In the genomic region with DNA sequence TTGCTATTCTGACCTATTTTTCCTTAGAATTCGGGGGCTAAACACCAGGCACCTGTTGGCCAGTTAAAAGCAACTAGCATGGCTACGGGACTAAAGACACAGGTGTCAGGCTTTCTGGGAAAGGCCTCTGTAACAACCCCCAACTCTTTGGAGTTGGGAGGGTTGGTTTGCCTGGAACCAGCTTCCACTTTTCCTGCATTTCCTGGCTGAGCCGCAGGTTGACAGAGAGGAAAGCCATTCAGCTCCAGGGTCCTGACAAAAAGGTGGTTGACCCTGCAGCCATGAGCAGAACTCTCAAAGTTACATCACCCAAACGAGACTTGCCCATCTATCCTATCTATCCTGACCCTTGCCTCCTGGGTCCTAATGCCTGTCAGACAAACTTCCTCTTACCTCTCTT, we compare ENCODE assay signal across 25 cellular contexts.
"Had no signal": no experiment of that assay in that cellular context is flagged by ENCODE, and none has a peak within 500 bp of the region (broad histone marks: within the 10 kb centered on the region; RNA-seq: fewer than 3 reads in every experiment).

No MANE protein-coding gene starts in this region.

- H3K9me3 ChIP-seq: ovary, right lobe of liver, tibial nerve, vagina had no signal

- H3K27me3 Mint-ChIP-seq: stimulated activated naive CD8-positive, alpha-beta T cell treated with anti-CD3 and anti-CD28 coated beads, Interleukin-15, amount 100 ng/mL, for 72 hours had no signal

- H3K9ac ChIP-seq: neural progenitor cell had no signal

- H3K4me2 ChIP-seq: neural progenitor cell, smooth muscle cell had no signal

- H3K36me3 Mint-ChIP-seq: mesothelial cell of epicardium; naive B cell; natural killer cell; neural progenitor cell; stimulated activated memory B cell treated with anti-CD40 and anti-IgM and Interleukin-4, amounts not matched to agents 10 μg/mL and 1 μg/mL and 100 μg/mL, for 72 hours; type B pancreatic cell had no signal

- H3K4me3 Mint-ChIP-seq: mesothelial cell of epicardium; naive B cell; natural killer cell; nephron progenitor cell; neural progenitor cell; stimulated activated memory B cell treated with anti-CD40 and anti-IgM and Interleukin-4, amounts not matched to agents 10 μg/mL and 1 μg/mL and 100 μg/mL, for 72 hours; stimulated activated naive CD8-positive, alpha-beta T cell treated with anti-CD3 and anti-CD28 coated beads, Interleukin-15, amount 100 ng/mL, for 72 hours; type B pancreatic cell had no signal

- ATAC-seq: natural killer cell; right lobe of liver; stimulated activated memory B cell treated with anti-CD40 and anti-IgM and Interleukin-4, amounts not matched to agents 10 μg/mL and 1 μg/mL and 100 μg/mL, for 72 hours; stimulated activated naive CD8-positive, alpha-beta T cell treated with anti-CD3 and anti-CD28 coated beads, Interleukin-15, amount 100 ng/mL, for 72 hours had no signal

- H3K27ac Mint-ChIP-seq: mesothelial cell of epicardium; natural killer cell; nephron progenitor cell; neural progenitor cell; progenitor cell of endocrine pancreas; stimulated activated memory B cell treated with anti-CD40 and anti-IgM and Interleukin-4, amounts not matched to agents 10 μg/mL and 1 μg/mL and 100 μg/mL, for 72 hours; stimulated activated naive CD8-positive, alpha-beta T cell treated with anti-CD3 and anti-CD28 coated beads, Interleukin-15, amount 100 ng/mL, for 72 hours; type B pancreatic cell had no signal

- DNase-seq: hippocampal formation; left ventricle myocardium inferior; mesendoderm; naive B cell; natural killer cell; nephron progenitor cell; ovary; right lobe of liver; stimulated activated CD4-positive, alpha-beta T cell treated with anti-CD3 and anti-CD28 coated beads, Interleukin-1b, Interleukin-23, amount 100 ng/mL, for 48 hours; stimulated activated CD4-positive, alpha-beta T cell treated with anti-CD3 and anti-CD28 coated beads, Interleukin-2, amount 100 ng/mL, for 48 hours; stimulated activated CD4-positive, alpha-beta T cell treated with anti-CD3 and anti-CD28 coated beads, Interleukin-4, amount 100 ng/mL, for 4 hours; stimulated activated CD8-positive, alpha-beta memory T cell treated with anti-CD3 and anti-CD28 coated beads, Interleukin-4, amount 100 ng/mL, for 48 hours; stimulated activated naive CD4-positive, alpha-beta T cell treated with Interleukin-2 at 50 U/mL for 16 hours; stimulated activated naive CD8-positive, alpha-beta T cell treated with anti-CD3 and anti-CD28 coated beads, Interleukin-15, amount 100 ng/mL, for 72 hours; substantia nigra had no signal

- H3K36me3 ChIP-seq: left ventricle myocardium inferior, neural progenitor cell, ovary, right atrium auricular region, right lobe of liver, tibial nerve, vagina had no signal

- H3K27me3 ChIP-seq: neural progenitor cell, ovary, right atrium auricular region, right lobe of liver, tibial nerve, vagina had no signal

- H3K27ac ChIP-seq: left ventricle myocardium inferior, neural progenitor cell, ovary, right atrium auricular region, right lobe of liver, tibial nerve, vagina had no signal

- H3K4me1 ChIP-seq: left ventricle myocardium inferior, neural progenitor cell, right atrium auricular region, right lobe of liver, tibial nerve, vagina had no signal

- H2AFZ ChIP-seq: neural progenitor cell had no signal

- H3K4me3 ChIP-seq: left ventricle myocardium inferior, lung, neural progenitor cell, ovary, right atrium auricular region, right lobe of liver, smooth muscle cell, tibial nerve, vagina had no signal

- H3K4me1 Mint-ChIP-seq: mesothelial cell of epicardium; naive B cell; nephron progenitor cell; stimulated activated memory B cell treated with anti-CD40 and anti-IgM and Interleukin-4, amounts not matched to agents 10 μg/mL and 1 μg/mL and 100 μg/mL, for 72 hours; stimulated activated naive CD8-positive, alpha-beta T cell treated with anti-CD3 and anti-CD28 coated beads, Interleukin-15, amount 100 ng/mL, for 72 hours had no signal

- H3K9me3 Mint-ChIP-seq: mesothelial cell of epicardium; natural killer cell; neural progenitor cell; stimulated activated naive CD8-positive, alpha-beta T cell treated with anti-CD3 and anti-CD28 coated beads, Interleukin-15, amount 100 ng/mL, for 72 hours had no signal
